Comparison of ENCODE assay signal across 16 cellular contexts in the genomic region with DNA sequence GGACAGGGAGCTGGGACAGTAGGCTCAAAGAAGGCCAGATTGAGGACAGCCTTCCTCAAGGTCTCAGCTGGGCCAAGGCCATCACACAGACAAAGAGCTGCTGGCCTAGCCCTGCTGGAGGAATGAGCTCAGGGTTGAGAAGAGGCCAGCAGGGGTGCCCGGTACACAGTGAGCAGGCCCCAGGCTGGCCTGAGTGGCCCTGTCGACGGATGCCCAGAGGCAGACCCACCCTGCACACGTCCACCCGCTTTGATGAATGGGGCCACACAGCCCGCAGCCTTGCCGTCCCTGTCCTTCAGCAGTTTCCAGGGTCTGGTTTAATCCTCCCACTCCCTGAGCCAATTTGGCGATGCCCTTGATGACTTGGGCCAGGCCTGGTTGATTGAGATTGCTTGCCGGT.
DNase-seq lines count a peak whose midpoint lies in the region; ATAC-seq and TF ChIP-seq lines count a peak whose summit lies in the region.
"Had no signal": no experiment of that assay in that cellular context is flagged by ENCODE, and none has a peak within 500 bp of the region (broad histone marks: within the 10 kb centered on the region; RNA-seq: fewer than 3 reads in every experiment).

No MANE protein-coding gene starts in this region.

- H3K9ac ChIP-seq in neural progenitor cell (no peak overlapping the region), SK-N-SH (no peak overlapping the region)

- CTCF ChIA-PET in SK-N-SH (lab: Yijun Ruan, JAX) = interaction anchor here (1.4 kb wide), 1 partner anchor 96 kb away, joined by 4 read pairs; no protein-coding TSS in a partner anchor
- CTCF ChIA-PET in activated CD4-positive, alpha-beta memory T cell treated with anti-CD3 and anti-CD28 coated beads, Interleukin-2, amount 10 ng/mL, durations not matched to agents 7 days and 5 days (lab: Charles Lee) = no interaction called here

- ATAC-seq in Right ventricle myocardium superior (ENCODE audit: poor library complexity) (peak; percentile 44), thoracic aorta (ENCODE audit: insufficient number of reproducible peaks, low FRiP score, low read depth) (no peak), HG02840 (IDR thresholded peaks at IDR 0.05; ENCODE audit: low FRiP score, unreplicated experiment) (no peak)
- ATAC-seq: activated CD8-positive, alpha-beta T cell treated with anti-CD3 and anti-CD28 coated beads for 36 hours; activated T-helper 17 cell treated with anti-CD3 and anti-CD28 coated beads, Interleukin-2, amount 50 U/mL, for 72 hours had no signal

- peaks cover 0 to 12% of the 10 kb centered on the region in 2 donors for H3K36me3 ChIP-seq in ascending aorta
- no peaks in the 10 kb centered on the region for H3K36me3 ChIP-seq in neural progenitor cell
- peaks cover 4% of the 10 kb centered on the region for H3K36me3 ChIP-seq in thoracic aorta
- H3K36me3 ChIP-seq in SK-N-SH (replicated peaks in 1 of 2; ENCODE audit: control insufficient read depth in 1 of 2, insufficient read depth in 2 of 2, low read length in 1 of 2) = peaks cover 13 to 29% of the 10 kb centered on the region in 2 experiments
- H3K36me3 ChIP-seq: prostate gland had no signal

- H3K27ac ChIP-seq in ascending aorta (peak overlapping the region; percentile 84 to 86), neural progenitor cell (no peak overlapping the region), thoracic aorta (peak overlapping the region; percentile 86), SK-N-SH (ENCODE audit: low read depth in 2 of 2, low read length in 1 of 2) (no peak overlapping the region)
- H3K27ac ChIP-seq: SJSA1 had no signal

- H3K4me1 Mint-ChIP-seq in neural progenitor cell = peaks cover 37% of the 10 kb centered on the region
- peaks cover 4% of the 10 kb centered on the region for H3K4me1 Mint-ChIP-seq in activated CD4-positive, alpha-beta memory T cell treated with anti-CD3 and anti-CD28 coated beads, Interleukin-2, amount 10 ng/mL, durations not matched to agents 7 days and 5 days
- H3K4me1 Mint-ChIP-seq: activated T-helper 17 cell treated with anti-CD3 and anti-CD28 coated beads, Interleukin-2, amount 50 U/mL, for 72 hours had no signal

- H3K9me2 ChIP-seq in SK-N-SH = no peaks in the 10 kb centered on the region

- WGBS in SK-N-SH (ENCODE audit: low lambda C conversion rate) = no CpG with 5 or more reads among the region's 9 CpGs

- peaks cover 24 to 47% of the 10 kb centered on the region in 2 donors for H3K4me1 ChIP-seq in ascending aorta
- H3K4me1 ChIP-seq in neural progenitor cell = peaks cover 19% of the 10 kb centered on the region
- H3K4me1 ChIP-seq in thoracic aorta (ENCODE audit: control insufficient read depth in 1 of 2, low read depth in 2 of 2) = peaks cover 36 to 62% of the 10 kb centered on the region in 2 donors
- H3K4me1 ChIP-seq in SK-N-SH (ENCODE audit: control insufficient read depth in 1 of 2, insufficient read depth in 2 of 2, low read depth in 1 of 2, low read length in 1 of 2) = peaks cover 7 to 14% of the 10 kb centered on the region in 2 experiments; a peak in 2 of 4 replicates
- H3K4me1 ChIP-seq: prostate gland had no signal

- peaks cover 2% of the 10 kb centered on the region for H3K36me3 Mint-ChIP-seq in neural progenitor cell
- no peaks in the 10 kb centered on the region for H3K36me3 Mint-ChIP-seq in activated CD4-positive, alpha-beta memory T cell treated with anti-CD3 and anti-CD28 coated beads, Interleukin-2, amount 10 ng/mL, durations not matched to agents 7 days and 5 days (ENCODE audit: low read depth)
- H3K36me3 Mint-ChIP-seq: immature natural killer cell had no signal

- no peaks in the 10 kb centered on the region for H3K9me3 Mint-ChIP-seq in neural progenitor cell
- no peaks in the 10 kb centered on the region for H3K9me3 Mint-ChIP-seq in activated CD4-positive, alpha-beta memory T cell treated with anti-CD3 and anti-CD28 coated beads, Interleukin-2, amount 10 ng/mL, durations not matched to agents 7 days and 5 days
- H3K9me3 Mint-ChIP-seq: activated CD8-positive, alpha-beta T cell treated with anti-CD3 and anti-CD28 coated beads for 36 hours; activated T-helper 17 cell treated with anti-CD3 and anti-CD28 coated beads, Interleukin-2, amount 50 U/mL, for 72 hours; immature natural killer cell had no signal

- H4K20me1 ChIP-seq in neural progenitor cell (ENCODE audit: low read depth) (no peaks in the 10 kb centered on the region), SK-N-SH (ENCODE audit: insufficient read depth) (peaks cover 5% of the 10 kb centered on the region; the same call in 1 of the 2 replicates)

- H3K27ac Mint-ChIP-seq in neural progenitor cell = peak overlapping the region; percentile 85
- no peak overlapping the region for H3K27ac Mint-ChIP-seq in activated CD4-positive, alpha-beta memory T cell treated with anti-CD3 and anti-CD28 coated beads, Interleukin-2, amount 10 ng/mL, durations not matched to agents 7 days and 5 days
- H3K27ac Mint-ChIP-seq: activated CD8-positive, alpha-beta T cell treated with anti-CD3 and anti-CD28 coated beads for 36 hours had no signal

- no peaks in the 10 kb centered on the region for H3K27me3 ChIP-seq in ascending aorta
- no peaks in the 10 kb centered on the region for H3K27me3 ChIP-seq in neural progenitor cell
- H3K27me3 ChIP-seq in thoracic aorta (replicated peaks; ENCODE audit: insufficient read depth) = no peaks in the 10 kb centered on the region
- no peaks in the 10 kb centered on the region for H3K27me3 ChIP-seq in SK-N-SH (ENCODE audit: insufficient read depth)
- H3K27me3 ChIP-seq: SJSA1 had no signal

- DNase-seq in ascending aorta (ENCODE audit: low spot score in 2 of 2) (no peak), Right ventricle myocardium superior (peak; percentile 47), neural progenitor cell (ENCODE audit: low spot score) (no peak), thoracic aorta (ENCODE audit: low spot score) (no peak), midbrain (lab: John Stamatoyannopoulos, UW) (no peak), SK-N-SH (no peak)
- no peak for DNase-seq in activated CD4-positive, alpha-beta memory T cell treated with anti-CD3 and anti-CD28 coated beads, Interleukin-2, amount 10 ng/mL, durations not matched to agents 7 days and 5 days
- DNase-seq: activated CD8-positive, alpha-beta T cell treated with anti-CD3 and anti-CD28 coated beads for 36 hours; Calu3; immature natural killer cell; NCI-H1048; stimulated activated CD8-positive, alpha-beta memory T cell treated with anti-CD3 and anti-CD28 coated beads, Interleukin-4, amount 100 ng/mL, for 48 hours had no signal

- intact Hi-C loops in ascending aorta (cut with DNase I) = loop anchor here (5.0 kb wide), 1 partner anchor 62 kb away; no protein-coding TSS in a partner anchor
- intact Hi-C loops in Right ventricle myocardium superior (cut with DNase I) = loop anchor here (5.0 kb wide), 1 partner anchor 272 kb away; a partner anchor contains a TSS

- H3F3A ChIP-seq in neural progenitor cell (ENCODE audit: low read depth) (peaks cover 14% of the 10 kb centered on the region), SK-N-SH (replicated peaks; ENCODE audit: insufficient read depth) (no peaks in the 10 kb centered on the region)

- TF ChIP-seq EP300 in SK-N-SH (IDR thresholded peaks at IDR 0.05; ENCODE audit: borderline replicate concordance in 1 of 2, low read depth in 1 of 2, low read length in 1 of 2) = no peak

- no peak for TF ChIP-seq RAD21 in SK-N-SH (IDR thresholded peaks at IDR 0.05; ENCODE audit: low read length)

- TF ChIP-seq CTCF in ascending aorta (IDR thresholded peaks at IDR 0.05) (no peak), neural progenitor cell (IDR thresholded peaks at IDR 0.05) (no peak), thoracic aorta (IDR thresholded peaks at IDR 0.05) (no peak), SK-N-SH (IDR thresholded peaks at IDR 0.05) (no peak)

- H3K4me3 ChIP-seq in ascending aorta (no peak overlapping the region), neural progenitor cell (no peak overlapping the region), thoracic aorta (peak overlapping the region; percentile 6), SK-N-SH (ENCODE audit: low read depth in 2 of 2, low read length in 1 of 2) (no peak overlapping the region)
- H3K4me3 ChIP-seq: prostate gland, SJSA1 had no signal

- no peak overlapping the region for H3K4me3 Mint-ChIP-seq in neural progenitor cell
- no peak overlapping the region for H3K4me3 Mint-ChIP-seq in activated CD4-positive, alpha-beta memory T cell treated with anti-CD3 and anti-CD28 coated beads, Interleukin-2, amount 10 ng/mL, durations not matched to agents 7 days and 5 days
- H3K4me3 Mint-ChIP-seq: activated CD8-positive, alpha-beta T cell treated with anti-CD3 and anti-CD28 coated beads for 36 hours; activated T-helper 17 cell treated with anti-CD3 and anti-CD28 coated beads, Interleukin-2, amount 50 U/mL, for 72 hours; immature natural killer cell had no signal

- POLR2A ChIA-PET in SK-N-SH (lab: Yijun Ruan, JAX) = no interaction called here
- POLR2A ChIA-PET in activated CD4-positive, alpha-beta memory T cell treated with anti-CD3 and anti-CD28 coated beads, Interleukin-2, amount 10 ng/mL, durations not matched to agents 7 days and 5 days (lab: Charles Lee) = no interaction called here

- H3K9me3 ChIP-seq in ascending aorta = no peaks in the 10 kb centered on the region
- H3K9me3 ChIP-seq in neural progenitor cell (ENCODE audit: low read depth) = no peaks in the 10 kb centered on the region
- no peaks in the 10 kb centered on the region for H3K9me3 ChIP-seq in thoracic aorta
- H3K9me3 ChIP-seq in SK-N-SH = no peaks in the 10 kb centered on the region
- H3K9me3 ChIP-seq: prostate gland, SJSA1 had no signal

- no peak overlapping the region for H2AFZ ChIP-seq in neural progenitor cell (replicated peaks)
- H2AFZ ChIP-seq in SK-N-SH (ENCODE audit: low read depth) = no peak overlapping the region

- no peaks in the 10 kb centered on the region for H3K79me2 ChIP-seq in neural progenitor cell (ENCODE audit: low read depth)
- peaks cover 63% of the 10 kb centered on the region; the same call in 1 of the 2 replicates for H3K79me2 ChIP-seq in SK-N-SH (ENCODE audit: insufficient read depth)

- peaks cover 13% of the 10 kb centered on the region for H3K27me3 Mint-ChIP-seq in neural progenitor cell (ENCODE audit: insufficient read depth, low read depth)
- no peaks in the 10 kb centered on the region for H3K27me3 Mint-ChIP-seq in activated CD4-positive, alpha-beta memory T cell treated with anti-CD3 and anti-CD28 coated beads, Interleukin-2, amount 10 ng/mL, durations not matched to agents 7 days and 5 days
- H3K27me3 Mint-ChIP-seq: activated CD8-positive, alpha-beta T cell treated with anti-CD3 and anti-CD28 coated beads for 36 hours; activated T-helper 17 cell treated with anti-CD3 and anti-CD28 coated beads, Interleukin-2, amount 50 U/mL, for 72 hours had no signal

- H3K4me2 ChIP-seq in neural progenitor cell (peak overlapping the region; percentile 56), SK-N-SH (no peak overlapping the region)

TF ChIP-seq in SK-N-SH, 30 proteins besides CTCF, POLR2A, EP300 and RAD21 (continues in another document):
- no peak for TF ChIP-seq TEAD4 (IDR thresholded peaks at IDR 0.05; ENCODE audit: borderline replicate concordance, insufficient read depth)

Comparison
In these comparisons a context has a peak if more than half of its experiments do, and no peak if none do; other contexts are left out.
1. H3K27ac ChIP-seq: peak in ascending aorta (2 of 2) and thoracic aorta (2 of 2); none in neural progenitor cell (single experiment) and SK-N-SH (0 of 2).